ENCODE assay signal across 8 cellular contexts in the genomic region with DNA sequence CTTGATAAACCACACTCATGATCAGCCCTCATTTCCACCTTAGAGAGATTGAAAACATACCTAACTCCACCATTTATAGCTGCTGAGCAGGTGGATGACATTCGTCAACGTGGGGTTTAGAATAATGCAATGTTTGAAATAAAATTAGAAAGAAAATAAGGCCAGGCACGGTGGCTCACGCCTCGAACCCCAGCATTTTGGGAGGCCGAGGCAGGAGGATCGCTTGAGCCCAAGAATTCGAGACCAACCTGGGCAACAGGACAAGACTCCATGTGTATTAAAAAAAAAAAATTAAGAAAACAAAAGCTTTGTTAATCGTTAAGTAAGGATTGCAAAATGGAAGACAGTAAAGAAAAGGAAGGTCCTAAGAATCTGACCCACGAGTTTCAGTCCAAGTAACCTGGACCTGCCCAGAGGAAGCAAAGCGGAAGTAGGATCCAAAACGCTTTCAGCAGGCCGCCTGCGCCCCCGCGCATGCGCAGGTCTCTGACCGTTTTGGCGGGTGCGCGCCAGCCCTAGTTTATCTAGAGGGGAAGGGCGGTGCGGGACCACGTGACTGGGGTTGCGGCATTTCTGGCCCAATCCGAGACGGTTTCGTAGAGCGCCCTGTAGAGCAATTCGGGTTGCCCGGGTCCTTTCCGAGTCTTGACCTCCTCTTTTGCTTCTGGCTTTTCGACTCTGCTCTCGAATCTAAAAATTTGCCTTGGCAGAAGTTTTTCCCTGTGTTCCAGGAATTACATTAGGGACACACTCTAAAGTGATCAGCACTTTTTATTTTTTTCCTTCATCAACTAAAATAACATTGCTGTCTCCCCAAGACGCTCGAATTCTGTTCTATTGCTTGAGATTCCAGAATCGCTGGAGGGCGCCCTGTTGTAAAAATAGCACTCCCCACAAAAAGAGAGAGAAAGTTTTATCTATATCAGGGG. TPM values are rescaled to one million over a fixed set of nuclear protein-coding genes. Genes with fewer than 3 reads are reported as not detected.
DNase-seq lines count a peak whose midpoint lies in the region; ATAC-seq and TF ChIP-seq lines count a peak whose summit lies in the region.

No MANE protein-coding gene starts in this region.

- peaks cover 3% of the 10 kb centered on the region for H3K36me3 Mint-ChIP-seq in activated naive CD8-positive, alpha-beta T cell treated with anti-CD3 and anti-CD28 coated beads, Interleukin-2, amount 50 U/mL, for 24 hours (ENCODE audit: low read depth)

- H3K4me1 ChIP-seq in Loucy (ENCODE audit: insufficient read depth, low read length, poor library complexity, severe bottlenecking), result peaks cover 7% of the 10 kb centered on the region
- H3K4me1 ChIP-seq in trophoblast cell (ENCODE audit: control insufficient read depth in 1 of 2, insufficient read depth in 2 of 2, low read length in 2 of 2), result no peaks in the 10 kb centered on the region
- H3K4me1 ChIP-seq in tibial nerve, result peaks cover 0 to 12% (median 2%) of the 10 kb centered on the region in 4 donors

- H3K27ac Mint-ChIP-seq in activated naive CD8-positive, alpha-beta T cell treated with anti-CD3 and anti-CD28 coated beads, Interleukin-2, amount 50 U/mL, for 24 hours, result peak overlapping the region; percentile 89

- H3K4me2 ChIP-seq in Loucy (ENCODE audit: low read depth, low read length, poor library complexity, severe bottlenecking) (peak overlapping the region; percentile 36), trophoblast cell (ENCODE audit: low read length) (peak overlapping the region; percentile 71)

- no CpG with 5 or more reads among the region's 38 CpGs for WGBS in trophoblast cell (ENCODE audit: extremely low coverage, insufficient coverage, insufficient read length)
- 16 to 23% methylated on average over 30 to 38 of the region's 38 CpGs for whole genome bisulfite sequencing in tibial nerve, 2 donors

- no peak overlapping the region for H3K23ac ChIP-seq in trophoblast cell (ENCODE audit: low read length)

- no peaks in the 10 kb centered on the region for H3K9me3 ChIP-seq in Loucy (ENCODE audit: insufficient read depth, low read depth, low read length)
- no peaks in the 10 kb centered on the region for H3K9me3 ChIP-seq in trophoblast cell (ENCODE audit: insufficient read depth, low read depth, low read length)
- no peaks in the 10 kb centered on the region for H3K9me3 ChIP-seq in tibial nerve

- H3K36me3 ChIP-seq in Loucy (ENCODE audit: insufficient read depth, low read length) (no peaks in the 10 kb centered on the region), trophoblast cell (ENCODE audit: control insufficient read depth in 1 of 2, insufficient read depth in 2 of 2, low read length in 2 of 2) (peaks cover 0 to 2% of the 10 kb centered on the region in 2 experiments), tibial nerve (no peaks in the 10 kb centered on the region)

- no peak overlapping the region for H3K14ac ChIP-seq in trophoblast cell (ENCODE audit: low read length)

- H3K9ac ChIP-seq in Loucy (ENCODE audit: low read depth, low read length, poor library complexity, severe bottlenecking) (peak overlapping the region; percentile 62), trophoblast cell (ENCODE audit: low read length) (no peak overlapping the region)

- no peaks in the 10 kb centered on the region for H3K9me2 ChIP-seq in Loucy (replicated peaks; ENCODE audit: low read depth, low read length)

- H2BK12ac ChIP-seq in trophoblast cell (ENCODE audit: low read length), result no peak overlapping the region

- H4K20me1 ChIP-seq in Loucy (ENCODE audit: insufficient read depth, low read length, poor library complexity, severe bottlenecking), result no peaks in the 10 kb centered on the region

- peak overlapping the region; percentile 66 for H3K4me3 ChIP-seq in Loucy (ENCODE audit: low read length, poor library complexity, severe bottlenecking)
- no peak overlapping the region for H3K4me3 ChIP-seq in trophoblast cell (ENCODE audit: low read depth, low read length)
- peak overlapping the region; percentile 30 to 57 (median 52) for H3K4me3 ChIP-seq in tibial nerve

- intact Hi-C loops in cardiac septum (cut with DNase I), result no loop called here

- peaks cover 4% of the 10 kb centered on the region for H3K79me1 ChIP-seq in trophoblast cell (ENCODE audit: low read length)

- H2BK120ac ChIP-seq in trophoblast cell (ENCODE audit: insufficient read depth, low read length, poor library complexity), result peak overlapping the region; percentile 80

- H2BK5ac ChIP-seq in trophoblast cell (ENCODE audit: low read depth, low read length, poor library complexity), result no peak overlapping the region

- H3K27me3 ChIP-seq in Loucy (ENCODE audit: insufficient read depth, low read length, poor library complexity, severe bottlenecking) (no peaks in the 10 kb centered on the region), trophoblast cell (ENCODE audit: insufficient read depth, low read length) (no peaks in the 10 kb centered on the region), tibial nerve (no peaks in the 10 kb centered on the region)

- H3K4ac ChIP-seq in trophoblast cell (ENCODE audit: low read depth, low read length), result peak overlapping the region; percentile 71

- H4K12ac ChIP-seq in trophoblast cell (ENCODE audit: low read depth, low read length), result peak overlapping the region; percentile 77

- ATAC-seq in GM21723 (IDR thresholded peaks at IDR 0.05; ENCODE audit: unreplicated experiment), result peak; percentile 73
- peak; percentile 100 for ATAC-seq in SK-N-SH treated with all-trans-retinoic acid at 6 μM for 48 hours
- peak; percentile 99 for ATAC-seq in activated naive CD8-positive, alpha-beta T cell treated with anti-CD3 and anti-CD28 coated beads, Interleukin-2, amount 50 U/mL, for 24 hours

- H3K18ac ChIP-seq in trophoblast cell (ENCODE audit: low read length), result no peak overlapping the region

- peaks cover 20% of the 10 kb centered on the region for H3K4me1 Mint-ChIP-seq in activated naive CD8-positive, alpha-beta T cell treated with anti-CD3 and anti-CD28 coated beads, Interleukin-2, amount 50 U/mL, for 24 hours

- TF ChIP-seq EP300 in tibial nerve (IDR thresholded peaks at IDR 0.05), result peak in 1 of 2 donors; percentile 65

- H3K79me2 ChIP-seq in Loucy (ENCODE audit: insufficient read depth, low read length), result no peaks in the 10 kb centered on the region
- no peaks in the 10 kb centered on the region for H3K79me2 ChIP-seq in trophoblast cell (ENCODE audit: control insufficient read depth, insufficient read depth, low read length, poor library complexity)

- H4K8ac ChIP-seq in trophoblast cell (ENCODE audit: low read depth, low read length), result peak overlapping the region; percentile 94

- H3K27ac ChIP-seq in trophoblast cell (ENCODE audit: low read depth, low read length) (no peak overlapping the region), tibial nerve (peak overlapping the region; percentile 47 to 94 (median 82))

- peak overlapping the region; percentile 88 for H4K91ac ChIP-seq in trophoblast cell (ENCODE audit: low read depth, low read length)

- H3K9me3 Mint-ChIP-seq in activated naive CD8-positive, alpha-beta T cell treated with anti-CD3 and anti-CD28 coated beads, Interleukin-2, amount 50 U/mL, for 24 hours, result no peaks in the 10 kb centered on the region

- peak overlapping the region; percentile 80 for H3K4me3 Mint-ChIP-seq in activated naive CD8-positive, alpha-beta T cell treated with anti-CD3 and anti-CD28 coated beads, Interleukin-2, amount 50 U/mL, for 24 hours

- peaks cover 7% of the 10 kb centered on the region; the same call in 1 of the 2 replicates for H3F3A ChIP-seq in Loucy (ENCODE audit: low read depth)

- H2AK5ac ChIP-seq in trophoblast cell (ENCODE audit: low read length), result peak overlapping the region; percentile 59

- TF ChIP-seq POLR2A in tibial nerve (IDR thresholded peaks at IDR 0.05), result peak; percentile 4 to 43

- H2AFZ ChIP-seq in Loucy (ENCODE audit: low read length) (peak overlapping the region; percentile 62), trophoblast cell (ENCODE audit: insufficient read depth, low read length, poor library complexity) (peak overlapping the region; percentile 85)

- DNase-seq in DMS153 treated with DMSO at 0.1 percent for 48 hours (lab: John Stamatoyannopoulos, UW; ENCODE audit: unreplicated experiment) (peak; percentile 81), cardiac septum (ENCODE audit: low spot score) (peak; percentile 97), trophoblast cell (peak; percentile 90 to 96), tibial nerve (ENCODE audit: low spot score in 2 of 2) (peak; percentile 89 to 90)
- peak; percentile 92 for DNase-seq in activated naive CD8-positive, alpha-beta T cell treated with anti-CD3 and anti-CD28 coated beads, Interleukin-2, amount 50 U/mL, for 24 hours

- TF ChIP-seq CTCF in Loucy (conservative IDR thresholded peaks at IDR 0.05; ENCODE audit: low read length) (peak; percentile 60), tibial nerve (IDR thresholded peaks at IDR 0.05) (peak in 3 of 5 experiments; percentile 33 to 41 (median 35))

- H3K27me3 Mint-ChIP-seq in activated naive CD8-positive, alpha-beta T cell treated with anti-CD3 and anti-CD28 coated beads, Interleukin-2, amount 50 U/mL, for 24 hours, result no peaks in the 10 kb centered on the region

TF ChIP-seq in SK-N-SH treated with all-trans-retinoic acid at 6 μM for 48 hours, 23 proteins besides CTCF, POLR2A, EP300 and RAD21 (continues in another document):
- TF ChIP-seq SNAI2 (CRISPR knock-in tag; IDR thresholded peaks at IDR 0.05) (no peak), CSDC2 (CRISPR knock-in tag; IDR thresholded peaks at IDR 0.05) (no peak), ZFP3 (CRISPR knock-in tag; IDR thresholded peaks at IDR 0.05) (no peak), ISL1 (CRISPR knock-in tag; IDR thresholded peaks at IDR 0.05) (no peak), ZNF70 (CRISPR knock-in tag; IDR thresholded peaks at IDR 0.05) (no peak), RARB (CRISPR knock-in tag; IDR thresholded peaks at IDR 0.05) (no peak), OSR1 (CRISPR knock-in tag; IDR thresholded peaks at IDR 0.05) (no peak)

RNA-seq across cellular contexts. Expression of a gene that starts 22.5 kb away (rescaled TPM):
- total RNA-seq in cardiac septum (55.3 TPM), tibial nerve (10 to 100 TPM; 17.7 to 29.9 (median 23.7) TPM)
- polyA plus RNA-seq in trophoblast cell (2013), result 51.7 and 51.9 TPM in 2 replicates

RNA-seq across cellular contexts. Expression of a gene that starts 44.1 kb away (rescaled TPM):
- total RNA-seq in cardiac septum (0.51 TPM), tibial nerve (1 to 10 TPM in 1 of 4 donors, under 1 TPM in 1, not detected in 2; 0.22 to 2.3 TPM)
- 1.8 and 2.0 TPM in 2 replicates for polyA plus RNA-seq in trophoblast cell (2013)

RNA-seq across cellular contexts. Expression of a gene that starts 55.4 kb away (rescaled TPM):
- total RNA-seq in cardiac septum, result 57.3 TPM
- polyA plus RNA-seq in trophoblast cell (2013), result 79.2 and 79.4 TPM in 2 replicates
- total RNA-seq in tibial nerve, result 100 to 1,000 TPM in 1 of 4 donors, 10 to 100 TPM in 3; 68.1 to 108 (median 87.3) TPM

RNA-seq across cellular contexts. Expression of a gene that starts 59.2 kb away (rescaled TPM):
- total RNA-seq in cardiac septum, result 11.9 TPM
- 1.8 and 2.0 TPM in 2 replicates for polyA plus RNA-seq in trophoblast cell (2013)
- total RNA-seq in tibial nerve, result 10 to 100 TPM in 3 of 4 donors, 1 to 10 TPM in 1; 5.2 to 25.8 (median 14.1) TPM
